Comparison of ENCODE assay signal across 1 cellular context in the genomic region with DNA sequence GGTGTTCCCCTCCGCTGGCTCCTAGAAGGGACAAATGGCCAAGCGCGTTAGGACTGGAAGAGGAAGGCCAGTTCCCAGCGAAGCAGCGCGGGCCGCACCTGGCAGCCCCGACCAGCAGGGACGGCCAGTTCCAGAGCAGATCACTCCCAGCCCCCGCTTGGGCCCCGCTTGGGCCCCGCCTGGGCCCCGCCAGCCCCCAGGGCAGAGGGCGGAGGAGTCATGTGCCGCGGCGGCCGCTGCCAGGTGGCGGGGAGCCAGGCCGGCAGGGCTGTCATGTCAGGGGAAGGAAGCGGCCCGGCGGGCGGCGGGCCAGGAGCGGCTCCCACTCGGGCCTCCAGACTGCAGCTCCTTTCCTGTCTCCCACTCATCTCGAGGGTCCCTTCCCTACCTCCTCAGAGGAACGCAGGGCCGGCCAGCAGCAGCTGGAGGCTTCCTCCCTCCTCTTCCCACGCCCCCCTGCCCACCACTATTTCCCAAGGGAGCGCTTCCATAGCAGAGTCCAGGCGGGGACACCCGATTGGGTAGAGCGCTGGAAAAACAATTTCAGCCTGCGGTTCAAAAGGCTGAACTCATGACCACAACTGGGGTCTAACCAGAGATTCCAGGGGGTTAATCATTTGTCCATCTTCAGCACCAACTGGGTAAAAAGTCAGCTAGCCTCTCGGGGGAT.
TF ChIP-seq lines count a peak whose summit lies in the region.

No MANE protein-coding gene starts in this region.

TF ChIP-seq in WTC11, 78 proteins besides CTCF, POLR2A, EP300 and RAD21 (continued from another document):
- TF ChIP-seq, protein P1, sequence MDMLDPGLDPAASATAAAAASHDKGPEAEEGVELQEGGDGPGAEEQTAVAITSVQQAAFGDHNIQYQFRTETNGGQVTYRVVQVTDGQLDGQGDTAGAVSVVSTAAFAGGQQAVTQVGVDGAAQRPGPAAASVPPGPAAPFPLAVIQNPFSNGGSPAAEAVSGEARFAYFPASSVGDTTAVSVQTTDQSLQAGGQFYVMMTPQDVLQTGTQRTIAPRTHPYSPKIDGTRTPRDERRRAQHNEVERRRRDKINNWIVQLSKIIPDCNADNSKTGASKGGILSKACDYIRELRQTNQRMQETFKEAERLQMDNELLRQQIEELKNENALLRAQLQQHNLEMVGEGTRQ (CRISPR knock-in tag; IDR thresholded peaks at IDR 0.05) = peak; percentile 38
- no peak for TF ChIP-seq NFE2L1 (CRISPR knock-in tag; IDR thresholded peaks at IDR 0.05)
- no peak for TF ChIP-seq NFATC4 (CRISPR knock-in tag; IDR thresholded peaks at IDR 0.05)
- TF ChIP-seq, protein P2, sequence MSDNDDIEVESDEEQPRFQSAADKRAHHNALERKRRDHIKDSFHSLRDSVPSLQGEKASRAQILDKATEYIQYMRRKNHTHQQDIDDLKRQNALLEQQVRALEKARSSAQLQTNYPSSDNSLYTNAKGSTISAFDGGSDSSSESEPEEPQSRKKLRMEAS (CRISPR knock-in tag; IDR thresholded peaks at IDR 0.05) = peak; percentile 55; the same call in 1 of the 2 replicates
- no peak for TF ChIP-seq TCF7 (CRISPR knock-in tag; IDR thresholded peaks at IDR 0.05; ENCODE audit: low read depth)
- no peak for TF ChIP-seq SOX15 (CRISPR knock-in tag; IDR thresholded peaks at IDR 0.05)
- no peak for TF ChIP-seq NR1H2 (CRISPR knock-in tag; IDR thresholded peaks at IDR 0.05)
- no peak for TF ChIP-seq IRF2 (CRISPR knock-in tag; IDR thresholded peaks at IDR 0.05; ENCODE audit: borderline replicate concordance, low read depth)
